1 cellular context compared by ENCODE assay signal in the genomic region with DNA sequence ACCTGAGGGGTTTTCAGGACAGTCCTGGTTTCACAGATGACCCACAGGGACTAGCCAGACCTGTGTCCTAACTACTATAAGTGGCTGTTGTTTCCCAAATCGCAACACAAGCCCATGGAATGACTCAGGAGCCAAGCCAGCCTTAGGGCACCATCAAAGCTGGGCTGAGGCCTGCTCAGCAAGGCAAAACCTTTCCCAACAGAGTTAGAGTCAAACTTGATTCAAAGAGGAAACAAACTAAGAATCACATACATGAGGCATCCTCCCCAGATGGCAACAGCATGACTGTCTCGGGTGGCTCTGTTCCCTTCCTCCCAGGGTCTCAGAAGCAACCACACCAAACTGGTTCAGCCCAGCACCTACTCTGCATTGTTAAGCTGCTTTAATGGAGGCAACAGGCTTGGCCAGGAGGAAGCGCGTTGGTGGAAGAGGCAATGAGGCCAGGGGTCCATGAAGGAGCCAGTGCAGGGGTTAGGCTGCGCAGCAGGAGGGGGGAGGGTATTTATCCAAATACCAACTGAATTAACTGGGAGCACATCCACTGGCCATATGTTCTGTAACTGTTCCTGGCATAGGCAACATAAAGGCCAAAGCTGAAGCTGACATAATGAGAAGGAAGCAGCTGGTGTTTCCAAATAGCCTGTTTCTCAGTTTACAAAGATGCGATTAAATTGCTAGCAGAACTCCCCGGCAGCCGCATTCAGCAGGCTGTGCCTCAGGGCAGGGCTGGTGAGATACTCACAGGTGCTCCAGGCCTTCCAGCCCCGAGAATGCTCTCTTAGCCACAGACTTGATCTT.
TF ChIP-seq lines count a peak whose summit lies in the region.

No MANE protein-coding gene starts in this region.

TF ChIP-seq in GM23338, 12 proteins besides CTCF, POLR2A, EP300 and RAD21 (continued from another document):
- TF ChIP-seq, protein P1, sequence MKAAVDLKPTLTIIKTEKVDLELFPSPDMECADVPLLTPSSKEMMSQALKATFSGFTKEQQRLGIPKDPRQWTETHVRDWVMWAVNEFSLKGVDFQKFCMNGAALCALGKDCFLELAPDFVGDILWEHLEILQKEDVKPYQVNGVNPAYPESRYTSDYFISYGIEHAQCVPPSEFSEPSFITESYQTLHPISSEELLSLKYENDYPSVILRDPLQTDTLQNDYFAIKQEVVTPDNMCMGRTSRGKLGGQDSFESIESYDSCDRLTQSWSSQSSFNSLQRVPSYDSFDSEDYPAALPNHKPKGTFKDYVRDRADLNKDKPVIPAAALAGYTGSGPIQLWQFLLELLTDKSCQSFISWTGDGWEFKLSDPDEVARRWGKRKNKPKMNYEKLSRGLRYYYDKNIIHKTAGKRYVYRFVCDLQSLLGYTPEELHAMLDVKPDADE (IDR thresholded peaks at IDR 0.05) = no peak
- no peak for TF ChIP-seq EZH2 (IDR thresholded peaks at IDR 0.05; ENCODE audit: low read depth, unreplicated experiment)
- TF ChIP-seq, protein P2, sequence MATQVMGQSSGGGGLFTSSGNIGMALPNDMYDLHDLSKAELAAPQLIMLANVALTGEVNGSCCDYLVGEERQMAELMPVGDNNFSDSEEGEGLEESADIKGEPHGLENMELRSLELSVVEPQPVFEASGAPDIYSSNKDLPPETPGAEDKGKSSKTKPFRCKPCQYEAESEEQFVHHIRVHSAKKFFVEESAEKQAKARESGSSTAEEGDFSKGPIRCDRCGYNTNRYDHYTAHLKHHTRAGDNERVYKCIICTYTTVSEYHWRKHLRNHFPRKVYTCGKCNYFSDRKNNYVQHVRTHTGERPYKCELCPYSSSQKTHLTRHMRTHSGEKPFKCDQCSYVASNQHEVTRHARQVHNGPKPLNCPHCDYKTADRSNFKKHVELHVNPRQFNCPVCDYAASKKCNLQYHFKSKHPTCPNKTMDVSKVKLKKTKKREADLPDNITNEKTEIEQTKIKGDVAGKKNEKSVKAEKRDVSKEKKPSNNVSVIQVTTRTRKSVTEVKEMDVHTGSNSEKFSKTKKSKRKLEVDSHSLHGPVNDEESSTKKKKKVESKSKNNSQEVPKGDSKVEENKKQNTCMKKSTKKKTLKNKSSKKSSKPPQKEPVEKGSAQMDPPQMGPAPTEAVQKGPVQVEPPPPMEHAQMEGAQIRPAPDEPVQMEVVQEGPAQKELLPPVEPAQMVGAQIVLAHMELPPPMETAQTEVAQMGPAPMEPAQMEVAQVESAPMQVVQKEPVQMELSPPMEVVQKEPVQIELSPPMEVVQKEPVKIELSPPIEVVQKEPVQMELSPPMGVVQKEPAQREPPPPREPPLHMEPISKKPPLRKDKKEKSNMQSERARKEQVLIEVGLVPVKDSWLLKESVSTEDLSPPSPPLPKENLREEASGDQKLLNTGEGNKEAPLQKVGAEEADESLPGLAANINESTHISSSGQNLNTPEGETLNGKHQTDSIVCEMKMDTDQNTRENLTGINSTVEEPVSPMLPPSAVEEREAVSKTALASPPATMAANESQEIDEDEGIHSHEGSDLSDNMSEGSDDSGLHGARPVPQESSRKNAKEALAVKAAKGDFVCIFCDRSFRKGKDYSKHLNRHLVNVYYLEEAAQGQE (IDR thresholded peaks at IDR 0.05; ENCODE audit: unreplicated experiment) = no peak
- no peak for TF ChIP-seq EZH2phosphoT487 (IDR thresholded peaks at IDR 0.05; ENCODE audit: unreplicated experiment)
- no peak for TF ChIP-seq ZNF114 (CRISPR knock-in tag; IDR thresholded peaks at IDR 0.05)
- TF ChIP-seq STAT1 (IDR thresholded peaks at IDR 0.05; ENCODE audit: unreplicated experiment) = no peak
- TF ChIP-seq POLR2AphosphoS5 (IDR thresholded peaks at IDR 0.05; ENCODE audit: low read depth) = no peak
- no peak for TF ChIP-seq NANOG (IDR thresholded peaks at IDR 0.05; ENCODE audit: borderline replicate concordance)
